In genomic region chr19:17605761-17606745, GRCh38 we compare ENCODE assay signal across 1 cellular context.
TF ChIP-seq lines count a peak whose summit lies in the region.

No MANE protein-coding gene starts in this region.

TF ChIP-seq in HepG2, 621 proteins besides CTCF, POLR2A, EP300 and RAD21 (continued from another document and continues in another):
- TF ChIP-seq ONECUT2 (CRISPR knock-in tag; IDR thresholded peaks at IDR 0.05) (peak; percentile 55; the same call in 1 of the 2 replicates), ZNF607 (CRISPR knock-in tag; IDR thresholded peaks at IDR 0.05; ENCODE audit: borderline replicate concordance) (peak; percentile 100), ZNF740 (CRISPR knock-in tag; IDR thresholded peaks at IDR 0.05) (peak; percentile 70), ZNF512 (CRISPR knock-in tag; IDR thresholded peaks at IDR 0.05) (no peak), SMARCC2 (IDR thresholded peaks at IDR 0.05) (no peak), ZNF24 (IDR thresholded peaks at IDR 0.05) (no peak), ZNF737 (CRISPR knock-in tag; IDR thresholded peaks at IDR 0.05; ENCODE audit: borderline replicate concordance) (peak; percentile 81; the same call in 1 of the 2 replicates), WIZ (CRISPR knock-in tag; IDR thresholded peaks at IDR 0.05) (peak; percentile 89; the same call in 1 of the 2 replicates), FOXA3 (CRISPR knock-in tag; IDR thresholded peaks at IDR 0.05) (peak; percentile 78), ZFP82 (CRISPR knock-in tag; IDR thresholded peaks at IDR 0.05; ENCODE audit: borderline replicate concordance) (peak; percentile 94; the same call in 1 of the 2 replicates), SALL2 (CRISPR knock-in tag; IDR thresholded peaks at IDR 0.05) (peak; percentile 100), ZNF563 (CRISPR knock-in tag; IDR thresholded peaks at IDR 0.05) (peak; percentile 99), ZNF792 (CRISPR knock-in tag; IDR thresholded peaks at IDR 0.05) (peak; percentile 97), ISX (CRISPR knock-in tag; conservative IDR thresholded peaks at IDR 0.05) (peak; percentile 94), LRRFIP1 (CRISPR knock-in tag; conservative IDR thresholded peaks at IDR 0.05) (0 out of 2 replicates have a peak, but pooled peaks have one; percentile 45), ZNF747 (CRISPR knock-in tag; IDR thresholded peaks at IDR 0.05; ENCODE audit: borderline replicate concordance) (peak; percentile 95; the same call in 1 of the 2 replicates), MAF1 (CRISPR knock-in tag; IDR thresholded peaks at IDR 0.05; ENCODE audit: borderline replicate concordance) (no peak; the same call in 1 of the 2 replicates), KAT7 (CRISPR knock-in tag; IDR thresholded peaks at IDR 0.05; ENCODE audit: borderline replicate concordance) (0 out of 2 replicates have a peak, but pooled peaks have one; percentile 84), GMEB1 (CRISPR knock-in tag; IDR thresholded peaks at IDR 0.05; ENCODE audit: borderline replicate concordance) (peak; percentile 94), HINFP (CRISPR knock-in tag; IDR thresholded peaks at IDR 0.05; ENCODE audit: low read depth) (peak; percentile 94), ZSCAN30 (CRISPR knock-in tag; IDR thresholded peaks at IDR 0.05) (no peak), KLF6 (CRISPR knock-in tag; IDR thresholded peaks at IDR 0.05) (peak; percentile 98), CEBPB (IDR thresholded peaks at IDR 0.05; ENCODE audit: borderline replicate concordance, low read depth, low read length) (no peak), ZBTB20 (CRISPR knock-in tag; IDR thresholded peaks at IDR 0.05; ENCODE audit: borderline replicate concordance, low read depth) (no peak; the same call in none of the 2 replicates), BRF2 (CRISPR knock-in tag; IDR thresholded peaks at IDR 0.05) (peak; percentile 98), TEF (CRISPR knock-in tag; IDR thresholded peaks at IDR 0.05) (peak; percentile 93), ZUFSP (CRISPR knock-in tag; IDR thresholded peaks at IDR 0.05; ENCODE audit: borderline replicate concordance) (0 out of 2 replicates have a peak, but pooled peaks have one; percentile 59), ZNF543 (CRISPR knock-in tag; IDR thresholded peaks at IDR 0.05) (peak; percentile 98), NFIB (CRISPR knock-in tag; IDR thresholded peaks at IDR 0.05; ENCODE audit: borderline replicate concordance) (peak; percentile 71; the same call in 1 of the 2 replicates), ZNF558 (CRISPR knock-in tag; IDR thresholded peaks at IDR 0.05; ENCODE audit: borderline replicate concordance) (peak; percentile 99; the same call in 1 of the 2 replicates), CSRNP2 (CRISPR knock-in tag; conservative IDR thresholded peaks at IDR 0.05; ENCODE audit: low read depth) (peak; percentile 72), PRPF4 (IDR thresholded peaks at IDR 0.05; ENCODE audit: low read depth, low read length, poor library complexity, severe bottlenecking) (no peak), SRF (IDR thresholded peaks at IDR 0.05; ENCODE audit: low read depth, low read length) (no peak), TCF12 (IDR thresholded peaks at IDR 0.05) (no peak), TCF12 (CRISPR knock-in tag; IDR thresholded peaks at IDR 0.05) (no peak; the same call in 1 of the 2 replicates), ZBTB44 (CRISPR knock-in tag; IDR thresholded peaks at IDR 0.05) (peak; percentile 91; the same call in 1 of the 2 replicates), HMGXB3 (CRISPR knock-in tag; IDR thresholded peaks at IDR 0.05; ENCODE audit: borderline replicate concordance) (0 out of 2 replicates have a peak, but pooled peaks have one; percentile 39), CREM (IDR thresholded peaks at IDR 0.05) (no peak), CREM (CRISPR knock-in tag; IDR thresholded peaks at IDR 0.05) (no peak), YEATS4 (CRISPR knock-in tag; IDR thresholded peaks at IDR 0.05; ENCODE audit: borderline replicate concordance) (peak; percentile 100), KDM6A (CRISPR knock-in tag; IDR thresholded peaks at IDR 0.05; ENCODE audit: low read depth) (no peak), ZNF841 (CRISPR knock-in tag; IDR thresholded peaks at IDR 0.05; ENCODE audit: borderline replicate concordance) (peak; percentile 96; the same call in 1 of the 2 replicates), KAT8 (CRISPR knock-in tag; IDR thresholded peaks at IDR 0.05) (peak; percentile 83)
